1 cellular context compared by ENCODE assay signal in genomic region chr19:50550594-50550966, GRCh38.
TF ChIP-seq lines count a peak whose summit lies in the region.

No MANE protein-coding gene starts in this region.

TF ChIP-seq in K562, 482 proteins besides CTCF, POLR2A, EP300 and RAD21:
- TF ChIP-seq THAP12 (CRISPR knock-in tag; IDR thresholded peaks at IDR 0.05) (no peak), THRB (CRISPR knock-in tag; conservative IDR thresholded peaks at IDR 0.05) (no peak), TBP (optimal IDR thresholded peaks at IDR 0.05; ENCODE audit: low read depth, low read length) (no peak), ATF6 (CRISPR knock-in tag; IDR thresholded peaks at IDR 0.05) (no peak), TCF15 (CRISPR knock-in tag; IDR thresholded peaks at IDR 0.05) (no peak), HDAC6 (IDR thresholded peaks at IDR 0.05; ENCODE audit: low read depth, low read length) (no peak), ZNF507 (tag; conservative IDR thresholded peaks at IDR 0.05) (no peak), ZNF3 (CRISPR knock-in tag; IDR thresholded peaks at IDR 0.05) (no peak), HNRNPH1 (optimal IDR thresholded peaks at IDR 0.05; ENCODE audit: low read depth, low read length) (no peak), ZNF347 (CRISPR knock-in tag; IDR thresholded peaks at IDR 0.05; ENCODE audit: low read depth) (no peak), ZHX1 (conservative IDR thresholded peaks at IDR 0.05; ENCODE audit: low read length) (no peak), ZNF311 (CRISPR knock-in tag; IDR thresholded peaks at IDR 0.05) (no peak), HDGF (IDR thresholded peaks at IDR 0.05) (no peak), HIVEP1 (CRISPR knock-in tag; IDR thresholded peaks at IDR 0.05) (no peak), ERF (CRISPR knock-in tag; IDR thresholded peaks at IDR 0.05) (no peak), RUNX1 (IDR thresholded peaks at IDR 0.05; ENCODE audit: low read depth) (no peak), ZBTB49 (CRISPR knock-in tag; IDR thresholded peaks at IDR 0.05; ENCODE audit: borderline replicate concordance) (no peak), CLOCK (CRISPR knock-in tag; IDR thresholded peaks at IDR 0.05; ENCODE audit: borderline replicate concordance) (no peak), KLF16 (IDR thresholded peaks at IDR 0.05) (no peak), PHB (CRISPR knock-in tag; IDR thresholded peaks at IDR 0.05) (no peak)
